Comparison of ENCODE assay signal across 8 cellular contexts in the genomic region with DNA sequence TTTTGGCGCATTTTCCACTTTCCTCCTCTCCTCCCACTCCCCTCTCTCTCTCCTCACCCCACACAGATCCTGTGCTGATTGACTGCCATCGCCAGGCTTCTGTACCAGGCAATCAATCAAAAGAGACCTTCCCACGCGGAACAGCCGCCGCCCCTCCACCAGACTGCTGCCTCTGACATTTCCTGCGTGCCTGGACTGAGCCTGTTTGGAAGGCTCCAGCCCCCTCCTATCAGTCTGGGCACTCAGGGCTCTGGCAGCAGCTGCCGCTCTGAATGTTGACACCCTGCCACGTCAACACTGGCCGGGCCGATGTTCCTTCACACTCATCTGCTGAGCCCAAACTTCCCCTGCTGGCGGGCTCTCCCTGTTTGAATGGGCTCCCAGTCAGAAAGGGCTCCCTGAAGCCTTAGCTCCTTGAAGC.
DNase-seq lines count a peak whose midpoint lies in the region; ATAC-seq and TF ChIP-seq lines count a peak whose summit lies in the region.

No MANE protein-coding gene starts in this region.

- no peak overlapping the region for H3K4me3 ChIP-seq in astrocyte of the cerebellum (ENCODE audit: low read depth, low read length)
- peak overlapping the region; percentile 26 to 31 for H3K4me3 ChIP-seq in tibial artery
- H3K4me3 ChIP-seq in BE2C (ENCODE audit: low read depth, low read length), result no peak overlapping the region

- H3K4me1 ChIP-seq in tibial artery (peaks cover 0 to 27% (median 14%) of the 10 kb centered on the region in 4 donors), BE2C (no peaks in the 10 kb centered on the region)

- in situ Hi-C loops in astrocyte of the cerebellum (cut with HindIII; ENCODE audit: low sequenced_read_pairs), result no loop called here

- peak overlapping the region; percentile 51 to 53 for H3K27ac ChIP-seq in tibial artery

- peak; percentile 28 for TF ChIP-seq CTCF in astrocyte of the cerebellum (IDR thresholded peaks at IDR 0.05; ENCODE audit: low read depth, low read length, missing control alignments)
- TF ChIP-seq CTCF in tibial artery (IDR thresholded peaks at IDR 0.05), result peak in 1 of 2 experiments; percentile 25
- TF ChIP-seq CTCF in BE2C (IDR thresholded peaks at IDR 0.05; ENCODE audit: low read depth, low read length), result no peak

- DNase-seq in NCI-H1417 (lab: John Stamatoyannopoulos, UW) (peak in 2 of 3 experiments; percentile 20 to 33), NCI-H1417 treated with DMSO at 0.1 percent for 48 hours (lab: John Stamatoyannopoulos, UW) (no peak), astrocyte of the cerebellum (ENCODE audit: low read depth) (no peak), left lobe of liver (ENCODE audit: low spot score) (peak; percentile 49), tibial artery (peak; percentile 75 to 87), NCI-H82 treated with DMSO at 0.1 percent for 48 hours (lab: John Stamatoyannopoulos, UW; ENCODE audit: unreplicated experiment) (no peak), BE2C (no peak)

- H3K36me3 ChIP-seq in tibial artery (no peaks in the 10 kb centered on the region), BE2C (no peaks in the 10 kb centered on the region)

- H3K27me3 ChIP-seq in tibial artery (no peaks in the 10 kb centered on the region), BE2C (no peaks in the 10 kb centered on the region)

- ATAC-seq in left lobe of liver, result peak; percentile 72
- ATAC-seq in GM21528 (IDR thresholded peaks at IDR 0.05; ENCODE audit: low FRiP score, unreplicated experiment), result no peak

- intact Hi-C loops in tibial artery (cut with DNase I; ENCODE audit: low total_unique reads), result no loop called here

- H3K9me3 ChIP-seq in tibial artery (no peaks in the 10 kb centered on the region), BE2C (no peaks in the 10 kb centered on the region)

Comparison
In these comparisons a context has a peak if more than half of its experiments do, and no peak if none do; other contexts are left out.
1. DNase-seq: peak in NCI-H1417 (2 of 3), left lobe of liver (single experiment) and tibial artery (2 of 2); none in NCI-H1417 treated with DMSO at 0.1 percent for 48 hours (single experiment), astrocyte of the cerebellum (single experiment), NCI-H82 treated with DMSO at 0.1 percent for 48 hours (single experiment) and BE2C (single experiment).
2. H3K4me3 ChIP-seq: peak in tibial artery (2 of 2); none in astrocyte of the cerebellum (single experiment) and BE2C (single experiment).